In the genomic region with DNA sequence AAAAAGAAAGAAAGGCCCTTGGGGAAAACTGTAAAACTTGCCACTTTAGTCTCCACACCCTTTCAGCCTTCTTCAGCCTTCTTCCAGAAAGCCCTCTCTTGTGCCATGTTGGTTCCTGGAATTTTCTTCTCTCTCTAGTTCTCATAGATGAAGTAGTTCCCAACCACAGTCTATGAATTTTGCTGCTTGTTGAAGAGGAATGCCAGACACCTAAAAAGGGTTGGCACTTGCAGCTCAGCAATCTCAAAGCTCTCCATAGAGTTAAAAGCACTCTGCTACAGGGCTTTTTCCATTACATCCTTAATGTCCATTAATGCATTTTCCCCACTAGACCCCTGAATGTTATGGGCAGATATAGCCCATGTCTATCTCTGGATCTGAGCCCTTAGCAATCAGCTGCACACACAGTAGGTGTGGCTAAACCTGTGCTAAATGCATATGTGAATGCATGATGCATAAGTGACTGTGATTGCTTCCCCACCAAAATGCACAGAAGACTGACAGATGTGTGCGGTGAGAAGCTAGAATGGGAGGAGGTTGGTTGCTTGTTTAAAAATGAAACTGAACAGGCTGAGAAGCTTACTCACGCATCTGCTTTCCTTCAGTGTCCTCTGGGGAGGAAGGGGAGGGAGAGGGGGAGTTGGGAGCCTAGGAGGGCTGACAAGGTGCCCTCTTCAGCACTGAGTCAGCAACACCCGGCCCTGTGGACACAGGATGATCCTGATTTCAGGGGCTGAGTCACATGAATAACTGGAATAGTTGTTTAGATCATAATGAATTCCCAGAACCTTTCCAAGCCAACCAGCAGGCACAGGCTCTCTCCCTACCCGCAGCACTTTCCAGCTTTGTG, we compare ENCODE assay signal across 8 cellular contexts.
DNase-seq lines count a peak whose midpoint lies in the region; ATAC-seq, FAIRE-seq and TF ChIP-seq lines count a peak whose summit lies in the region.

No MANE protein-coding gene starts in this region.

- intact Hi-C loops in PC-9 (cut with micrococcal nuclease; ENCODE audit: unreplicated experiment) (loop anchor here (1.0 to 2.0 kb wide), 3 partner anchors 120 to 609 kb away; no protein-coding TSS in a partner anchor), dorsolateral prefrontal cortex (cut with DNase I) (no loop called here), Calu3 (cut with micrococcal nuclease; ENCODE audit: unreplicated experiment) (no loop called here)

- TF ChIP-seq CTCF in AG04449 (IDR thresholded peaks at IDR 0.05; ENCODE audit: insufficient read depth, low read length, missing control alignments) (no peak), PC-9 (conservative IDR thresholded peaks at IDR 0.05) (no peak), dorsolateral prefrontal cortex (IDR thresholded peaks at IDR 0.05 in 54 of 56, conservative IDR thresholded peaks at IDR 0.05 in 2 of 56; ENCODE audit: low read depth in 1 of 56, partially characterized antibody in 56 of 56) (no peak), Calu3 (IDR thresholded peaks at IDR 0.05; ENCODE audit: unreplicated experiment) (no peak)

- H3K27ac ChIP-seq in PC-9 (peak overlapping the region; percentile 72), dorsolateral prefrontal cortex (peak overlapping the region in 53 of 59 donors; percentile 8 to 93 (median 64))

- peak; percentile 72 for ATAC-seq in GM18517 (IDR thresholded peaks at IDR 0.05; ENCODE audit: unreplicated experiment)
- ATAC-seq in HG02943 (IDR thresholded peaks at IDR 0.05; ENCODE audit: low read depth, unreplicated experiment), result peak; percentile 55

- H3K4me3 ChIP-seq in AG04449 (ENCODE audit: low read depth, low read length) (peak overlapping the region; percentile 44), PC-9 (peak overlapping the region; percentile 48), dorsolateral prefrontal cortex (peak overlapping the region in 36 of 59 donors; percentile 4 to 50 (median 28))

- POLR2A ChIA-PET in AG04449 (lab: Yijun Ruan, JAX), result interaction anchor here (1.0 to 2.0 kb wide), 7 partner anchors 13 to 542 kb away, joined by 3 to 14 read pairs (median 5); a partner anchor contains a TSS
- POLR2A ChIA-PET in PC-9 (lab: Charles Lee; ENCODE audit: unreplicated experiment), result interaction anchor here (0.7 to 0.9 kb wide), 5 partner anchors 242 to 667 kb away, joined by 3 to 12 read pairs (median 5); a partner anchor contains a TSS

- H3K4me2 ChIP-seq in PC-9, result peak overlapping the region; percentile 93

- no peaks in the 10 kb centered on the region; the same call in 1 of the 2 replicates for H3K79me2 ChIP-seq in PC-9 (ENCODE audit: low read depth)

- H3K4me3 Mint-ChIP-seq in Calu3 (ENCODE audit: low read depth, unreplicated experiment), result no peak overlapping the region

- no peaks in the 10 kb centered on the region for H3K9me3 Mint-ChIP-seq in Calu3 (ENCODE audit: low read depth, unreplicated experiment)

- peaks cover 40% of the 10 kb centered on the region for H3F3A ChIP-seq in PC-9 (ENCODE audit: insufficient read depth, low read depth)

- no peaks in the 10 kb centered on the region for H3K9me3 ChIP-seq in PC-9 (ENCODE audit: insufficient read depth, low read depth)

- peak; percentile 89 for FAIRE-seq in urothelium cell line (lab: Jason Lieb, UNC)

- H3K36me3 Mint-ChIP-seq in Calu3 (ENCODE audit: insufficient read depth, unreplicated experiment), result peaks cover 6% of the 10 kb centered on the region

- H3K27me3 ChIP-seq in PC-9 (ENCODE audit: insufficient read depth, low read depth) (no peaks in the 10 kb centered on the region), dorsolateral prefrontal cortex (peaks cover 0 to 18% (median 0%) of the 10 kb centered on the region in 45 donors)

- no peak overlapping the region for H3K27ac Mint-ChIP-seq in Calu3 (ENCODE audit: unreplicated experiment)

- peaks cover 66% of the 10 kb centered on the region for H3K4me1 ChIP-seq in PC-9 (replicated peaks; ENCODE audit: insufficient read depth)

- BruUV-seq in PC-9 (replicated peaks; lab: Mats Ljungman, UMichigan) (no TSS peak), Calu3 (replicated peaks; lab: Mats Ljungman, UMichigan) (no TSS peak)

- H3K27me3 Mint-ChIP-seq in Calu3 (ENCODE audit: unreplicated experiment), result no peaks in the 10 kb centered on the region

- H3K4me1 Mint-ChIP-seq in Calu3 (ENCODE audit: low read depth, unreplicated experiment), result peaks cover 25% of the 10 kb centered on the region

- DNase-seq in AG04449 (ENCODE audit: low read depth, low spot score) (peak; percentile 98), PC-9 (peak; percentile 82 to 92), dorsolateral prefrontal cortex (peak in 7 of 10 donors; percentile 37 to 79 (median 52)), midbrain (lab: John Stamatoyannopoulos, UW) (peak; percentile 30), urothelium cell line (ENCODE audit: low spot score) (peak; percentile 91), Calu3 (no peak)

- H3K36me3 ChIP-seq in PC-9 (ENCODE audit: low read depth), result no peaks in the 10 kb centered on the region

- no peaks in the 10 kb centered on the region for H3K9me2 ChIP-seq in PC-9 (ENCODE audit: insufficient read depth)

- no peak overlapping the region for H2AFZ ChIP-seq in PC-9

- CTCF ChIA-PET in AG04449 (lab: Yijun Ruan, JAX) (interaction anchor here (0.6 to 1.7 kb wide), 3 partner anchors 25 to 549 kb away, joined by 3 to 5 read pairs (median 3); no protein-coding TSS in a partner anchor), PC-9 (lab: Charles Lee) (interaction anchor here (0.6 kb wide), 2 partner anchors 139 to 163 kb away, joined by 3 read pairs; no protein-coding TSS in a partner anchor), Calu3 (lab: Charles Lee) (no interaction called here)

- H4K20me1 ChIP-seq in PC-9 (ENCODE audit: insufficient read depth), result no peaks in the 10 kb centered on the region
